ENCODE assay signal across 26 cellular contexts in genomic region chr3:2652416-2652815, GRCh38.
"Had no signal": no experiment of that assay in that cellular context is flagged by ENCODE, and none has a peak within 500 bp of the region (broad histone marks: within the 10 kb centered on the region; RNA-seq: fewer than 3 reads in every experiment).

No MANE protein-coding gene starts in this region.

- H3K27me3 ChIP-seq: brain microvascular endothelial cell, gastroesophageal sphincter, pancreas, right atrium auricular region, transverse colon had no signal

- H3K4me1 Mint-ChIP-seq: activated naive CD4-positive, alpha-beta T cell treated with anti-CD3 and anti-CD28 coated beads, Interleukin-2, amount 10 ng/mL, durations not matched to agents 7 days and 5 days; activated naive CD8-positive, alpha-beta T cell treated with anti-CD3 and anti-CD28 coated beads, Interleukin-2, amount 10 ng/mL, durations not matched to agents 7 days and 5 days; T-helper 17 cell had no signal

- H3K9me3 Mint-ChIP-seq: activated naive CD4-positive, alpha-beta T cell treated with anti-CD3 and anti-CD28 coated beads, Interleukin-2, amount 10 ng/mL, durations not matched to agents 7 days and 5 days; natural killer cell treated with Interleukin-12 subunit alpha and Interleukin-12 subunit beta and Interleukin-15 and Interleukin-18, amount 100 ng/mL, for 72 hours had no signal

- H3K9me3 ChIP-seq: mucosa of descending colon, pancreas, psoas muscle, transverse colon had no signal

- H3K4me1 ChIP-seq: gastroesophageal sphincter, psoas muscle, right atrium auricular region, transverse colon had no signal

- H3K4me3 Mint-ChIP-seq: activated naive CD4-positive, alpha-beta T cell treated with anti-CD3 and anti-CD28 coated beads, Interleukin-2, amount 10 ng/mL, durations not matched to agents 7 days and 5 days; activated naive CD8-positive, alpha-beta T cell treated with anti-CD3 and anti-CD28 coated beads, Interleukin-2, amount 10 ng/mL, durations not matched to agents 7 days and 5 days; effector memory CD8-positive, alpha-beta T cell; natural killer cell treated with Interleukin-12 subunit alpha and Interleukin-12 subunit beta and Interleukin-15 and Interleukin-18, amount 100 ng/mL, for 72 hours; T-helper 17 cell had no signal

- H3K27ac ChIP-seq: brain microvascular endothelial cell, gastroesophageal sphincter, left ventricle myocardium inferior, pancreas, psoas muscle, right atrium auricular region, transverse colon, WERI-Rb-1 had no signal

- ATAC-seq: activated CD4-positive, CD25-positive, alpha-beta regulatory T cell treated with anti-CD3 and anti-CD28 coated beads, Interleukin-2, amount 50 U/mL, for 24 hours; effector memory CD8-positive, alpha-beta T cell; gastroesophageal sphincter; mucosa of descending colon; natural killer cell treated with Interleukin-12 subunit alpha and Interleukin-12 subunit beta and Interleukin-15 and Interleukin-18, amount 100 ng/mL, for 72 hours; pancreas; psoas muscle; T-helper 17 cell had no signal

- H3K36me3 Mint-ChIP-seq: activated naive CD4-positive, alpha-beta T cell treated with anti-CD3 and anti-CD28 coated beads, Interleukin-2, amount 10 ng/mL, durations not matched to agents 7 days and 5 days; activated naive CD8-positive, alpha-beta T cell treated with anti-CD3 and anti-CD28 coated beads, Interleukin-2, amount 10 ng/mL, durations not matched to agents 7 days and 5 days; natural killer cell treated with Interleukin-12 subunit alpha and Interleukin-12 subunit beta and Interleukin-15 and Interleukin-18, amount 100 ng/mL, for 72 hours had no signal

- H3K27me3 Mint-ChIP-seq: activated naive CD4-positive, alpha-beta T cell treated with anti-CD3 and anti-CD28 coated beads, Interleukin-2, amount 10 ng/mL, durations not matched to agents 7 days and 5 days; natural killer cell treated with Interleukin-12 subunit alpha and Interleukin-12 subunit beta and Interleukin-15 and Interleukin-18, amount 100 ng/mL, for 72 hours had no signal

- H3K36me3 ChIP-seq: brain microvascular endothelial cell, gastroesophageal sphincter, left ventricle myocardium inferior, pancreas, right atrium auricular region, transverse colon, WERI-Rb-1 had no signal

- H3K27ac Mint-ChIP-seq: activated naive CD4-positive, alpha-beta T cell treated with anti-CD3 and anti-CD28 coated beads, Interleukin-2, amount 10 ng/mL, durations not matched to agents 7 days and 5 days; activated naive CD8-positive, alpha-beta T cell treated with anti-CD3 and anti-CD28 coated beads, Interleukin-2, amount 10 ng/mL, durations not matched to agents 7 days and 5 days; effector memory CD8-positive, alpha-beta T cell; natural killer cell treated with Interleukin-12 subunit alpha and Interleukin-12 subunit beta and Interleukin-15 and Interleukin-18, amount 100 ng/mL, for 72 hours; T-helper 17 cell had no signal

- H3K4me3 ChIP-seq: gastroesophageal sphincter, left ventricle myocardium inferior, lung, mucosa of descending colon, pancreas, psoas muscle, right atrium auricular region, transverse colon had no signal

- DNase-seq: activated CD4-positive, alpha-beta T cell treated with anti-CD3 and anti-CD28 coated beads for 48 hours; activated CD4-positive, alpha-beta T cell treated with anti-CD3 and anti-CD28 coated beads, Interleukin-2, amount 50 U/mL, for 48 hours; activated CD8-positive, alpha-beta memory T cell treated with anti-CD3 and anti-CD28 coated beads for 24 hours; activated effector memory CD4-positive, alpha-beta T cell treated with anti-CD3 and anti-CD28 coated beads, Interleukin-2, amount 50 U/mL, for 16 hours; activated naive CD4-positive, alpha-beta T cell treated with anti-CD3 and anti-CD28 coated beads, Interleukin-2, amount 10 ng/mL, durations not matched to agents 7 days and 5 days; activated naive CD8-positive, alpha-beta T cell treated with anti-CD3 and anti-CD28 coated beads, Interleukin-2, amount 10 ng/mL, durations not matched to agents 7 days and 5 days; brain microvascular endothelial cell; cortex of kidney; effector memory CD8-positive, alpha-beta T cell; hippocampal formation; left ventricle myocardium inferior; mucosa of descending colon; pancreas; psoas muscle; stimulated activated CD4-positive, alpha-beta T cell treated with anti-CD3 and anti-CD28 coated beads, Interleukin-15, amount 100 ng/mL, for 24 hours; stimulated activated CD4-positive, alpha-beta T cell treated with anti-CD3 and anti-CD28 coated beads, Interleukin-2, amount 100 ng/mL, for 24 hours; stimulated activated naive CD4-positive, alpha-beta T cell treated with Interleukin-2 at 50 U/mL for 16 hours; T-helper 17 cell; T1000; transverse colon; WERI-Rb-1 had no signal
